Comparison of ENCODE assay signal across 13 cellular contexts in the genomic region with DNA sequence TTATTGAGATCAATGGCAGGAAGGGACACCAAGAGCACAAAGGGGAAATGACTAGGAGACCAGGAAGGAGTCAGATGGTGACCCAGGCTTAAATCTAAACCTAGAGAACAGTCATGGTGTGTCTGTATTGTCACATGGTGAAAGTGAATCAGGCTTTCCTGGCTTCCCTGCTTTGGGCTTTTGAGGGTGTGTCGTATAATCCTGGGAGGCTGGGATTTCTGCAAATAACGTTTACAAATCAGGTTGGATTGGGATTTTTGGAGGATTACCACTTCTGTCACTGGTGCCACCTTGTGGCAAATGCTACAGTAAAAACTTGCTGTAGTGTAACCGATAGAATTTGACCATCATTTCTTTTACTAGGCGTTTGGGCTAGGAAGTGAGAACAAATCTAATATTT.
DNase-seq lines count a peak whose midpoint lies in the region; ATAC-seq and TF ChIP-seq lines count a peak whose summit lies in the region.
"Had no signal": no experiment of that assay in that cellular context is flagged by ENCODE, and none has a peak within 500 bp of the region (broad histone marks: within the 10 kb centered on the region; RNA-seq: fewer than 3 reads in every experiment).

No MANE protein-coding gene starts in this region.

- no peak for TF ChIP-seq POLR2A in gastroesophageal sphincter (IDR thresholded peaks at IDR 0.05)

- H3K4me1 ChIP-seq in SJCRH30: no peaks in the 10 kb centered on the region
- no peaks in the 10 kb centered on the region for H3K4me1 ChIP-seq in gastroesophageal sphincter
- H3K4me1 ChIP-seq: A549, psoas muscle had no signal

- no peaks in the 10 kb centered on the region for H3K27me3 Mint-ChIP-seq in stimulated activated memory B cell treated with anti-CD40 and anti-IgM and Interleukin-4, amounts not matched to agents 10 μg/mL and 1 μg/mL and 100 μg/mL, for 72 hours
- H3K27me3 Mint-ChIP-seq: activated CD8-positive, alpha-beta memory T cell treated with anti-CD3 and anti-CD28 coated beads, Interleukin-2, amount 10 ng/mL, durations not matched to agents 7 days and 5 days; central memory CD8-positive, alpha-beta T cell had no signal

- no peaks in the 10 kb centered on the region for H3K4me1 Mint-ChIP-seq in stimulated activated memory B cell treated with anti-CD40 and anti-IgM and Interleukin-4, amounts not matched to agents 10 μg/mL and 1 μg/mL and 100 μg/mL, for 72 hours
- H3K4me1 Mint-ChIP-seq: activated CD8-positive, alpha-beta memory T cell treated with anti-CD3 and anti-CD28 coated beads, Interleukin-2, amount 10 ng/mL, durations not matched to agents 7 days and 5 days; central memory CD8-positive, alpha-beta T cell had no signal

- H3K27me3 ChIP-seq in SJCRH30 (no peaks in the 10 kb centered on the region), gastroesophageal sphincter (no peaks in the 10 kb centered on the region)

- ATAC-seq in gastroesophageal sphincter: no peak
- no peak for ATAC-seq in stimulated activated memory B cell treated with anti-CD40 and anti-IgM and Interleukin-4, amounts not matched to agents 10 μg/mL and 1 μg/mL and 100 μg/mL, for 72 hours
- ATAC-seq: A549; activated CD8-positive, alpha-beta memory T cell treated with anti-CD3 and anti-CD28 coated beads, Interleukin-2, amount 10 ng/mL, durations not matched to agents 7 days and 5 days; psoas muscle had no signal

- no peak overlapping the region for H3K4me3 ChIP-seq in SJCRH30
- no peak overlapping the region for H3K4me3 ChIP-seq in gastroesophageal sphincter
- H3K4me3 ChIP-seq: A549, psoas muscle had no signal

- WGBS in gastroesophageal sphincter (ENCODE audit: low coverage in 1 of 2), 2 donors: 46 to 65% methylated on average over 4 of the region's 4 CpGs

- H3K36me3 Mint-ChIP-seq in stimulated activated memory B cell treated with anti-CD40 and anti-IgM and Interleukin-4, amounts not matched to agents 10 μg/mL and 1 μg/mL and 100 μg/mL, for 72 hours: no peaks in the 10 kb centered on the region
- H3K36me3 Mint-ChIP-seq: activated CD8-positive, alpha-beta memory T cell treated with anti-CD3 and anti-CD28 coated beads, Interleukin-2, amount 10 ng/mL, durations not matched to agents 7 days and 5 days had no signal

- H3K36me3 ChIP-seq in SJCRH30: no peaks in the 10 kb centered on the region
- no peaks in the 10 kb centered on the region for H3K36me3 ChIP-seq in gastroesophageal sphincter

- TF ChIP-seq EP300 in gastroesophageal sphincter (IDR thresholded peaks at IDR 0.05): no peak

- H3K4me3 Mint-ChIP-seq in stimulated activated memory B cell treated with anti-CD40 and anti-IgM and Interleukin-4, amounts not matched to agents 10 μg/mL and 1 μg/mL and 100 μg/mL, for 72 hours: no peak overlapping the region
- H3K4me3 Mint-ChIP-seq: activated CD8-positive, alpha-beta memory T cell treated with anti-CD3 and anti-CD28 coated beads, Interleukin-2, amount 10 ng/mL, durations not matched to agents 7 days and 5 days; central memory CD8-positive, alpha-beta T cell had no signal

- peaks cover 6% of the 10 kb centered on the region for H3K9me3 Mint-ChIP-seq in stimulated activated memory B cell treated with anti-CD40 and anti-IgM and Interleukin-4, amounts not matched to agents 10 μg/mL and 1 μg/mL and 100 μg/mL, for 72 hours

- TF ChIP-seq CTCF in gastroesophageal sphincter (IDR thresholded peaks at IDR 0.05): peak in 1 of 4 experiments; percentile 43

- H3K27ac ChIP-seq in SJCRH30: no peak overlapping the region
- H3K27ac ChIP-seq in gastroesophageal sphincter: no peak overlapping the region
- H3K27ac ChIP-seq: A549, psoas muscle had no signal

- no peak overlapping the region for H3K27ac Mint-ChIP-seq in stimulated activated memory B cell treated with anti-CD40 and anti-IgM and Interleukin-4, amounts not matched to agents 10 μg/mL and 1 μg/mL and 100 μg/mL, for 72 hours
- H3K27ac Mint-ChIP-seq: activated CD8-positive, alpha-beta memory T cell treated with anti-CD3 and anti-CD28 coated beads, Interleukin-2, amount 10 ng/mL, durations not matched to agents 7 days and 5 days had no signal

- H3K9me3 ChIP-seq in SJCRH30 (replicated peaks) (no peaks in the 10 kb centered on the region), gastroesophageal sphincter (no peaks in the 10 kb centered on the region)
- H3K9me3 ChIP-seq: A549, psoas muscle had no signal

- peak; percentile 21 for DNase-seq in NCI-H2171 treated with DMSO at 0.1 percent for 48 hours (lab: John Stamatoyannopoulos, UW)
- DNase-seq in NCI-H2171 (lab: John Stamatoyannopoulos, UW): no peak
- peak; percentile 6 to 56 for DNase-seq in SJCRH30
- peak; percentile 39 for DNase-seq in glomerular endothelial cell (ENCODE audit: extremely low read depth, low read depth, low spot score)
- DNase-seq in superior temporal gyrus (ENCODE audit: extremely low spot score): peak; percentile 45
- no peak for DNase-seq in RPMI8226
- DNase-seq: activated CD8-positive, alpha-beta memory T cell treated with anti-CD3 and anti-CD28 coated beads, Interleukin-2, amount 10 ng/mL, durations not matched to agents 7 days and 5 days; NCI-H1092 treated with DMSO at 0.1 percent for 48 hours; psoas muscle had no signal

Comparison
In these comparisons a context has a peak if more than half of its experiments do, and no peak if none do; other contexts are left out.
1. DNase-seq: peak in NCI-H2171 treated with DMSO at 0.1 percent for 48 hours (single experiment), SJCRH30 (2 of 2), glomerular endothelial cell (single experiment) and superior temporal gyrus (single experiment); none in NCI-H2171 (single experiment) and RPMI8226 (single experiment).